11 cellular contexts compared by ENCODE assay signal in genomic region chr6:20366082-20366834, GRCh38. TPM values are rescaled to one million over a fixed set of nuclear protein-coding genes. Genes with fewer than 3 reads are reported as not detected.
DNase-seq lines count a peak whose midpoint lies in the region; ATAC-seq, FAIRE-seq and TF ChIP-seq lines count a peak whose summit lies in the region.
"Had no signal": no experiment of that assay in that cellular context is flagged by ENCODE, and none has a peak within 500 bp of the region (broad histone marks: within the 10 kb centered on the region; RNA-seq: fewer than 3 reads in every experiment).

No MANE protein-coding gene starts in this region.

- peaks cover 48% of the 10 kb centered on the region for H3K4me1 ChIP-seq in CD4-positive, CD25-positive, alpha-beta regulatory T cell (ENCODE audit: control insufficient read depth, insufficient read depth, low read length, poor library complexity, severe bottlenecking)
- no peaks in the 10 kb centered on the region for H3K4me1 ChIP-seq in pancreas
- H3K4me1 ChIP-seq: uterus had no signal

- peak overlapping the region; percentile 95 to 100 (median 97) for H3K27ac Mint-ChIP-seq in CD4-positive, CD25-positive, alpha-beta regulatory T cell
- peak overlapping the region; percentile 93 for H3K27ac Mint-ChIP-seq in activated T-helper 2 cell treated with anti-CD3 and anti-CD28 coated beads, Interferon-gamma antibody, Interleukin-2, Interleukin-4, amounts not matched to agents 10 μg/mL and 5 μg/mL and 100 μg/mL, durations not matched to agents 14 hours and 24 hours and 36 hours
- peak overlapping the region; percentile 86 to 99 (median 96) for H3K27ac Mint-ChIP-seq in naive thymus-derived CD8-positive, alpha-beta T cell

- intact Hi-C loops in activated T-helper 2 cell treated with anti-CD3 and anti-CD28 coated beads, Interferon-gamma antibody, Interleukin-2, Interleukin-4, amounts not matched to agents 10 μg/mL and 5 μg/mL and 100 μg/mL, durations not matched to agents 14 hours and 24 hours and 36 hours (cut with micrococcal nuclease), result loop anchor here (2.0 to 5.0 kb wide), 2 partner anchors 31 to 44 kb away; no protein-coding TSS in a partner anchor
- intact Hi-C loops in pancreas (cut with DNase I), result no loop called here

- no peaks in the 10 kb centered on the region for H3F3A ChIP-seq in SU-DHL-6 (ENCODE audit: insufficient read depth)

- peaks cover 0 to 4% (median 0%) of the 10 kb centered on the region in 7 donors for H3K9me3 Mint-ChIP-seq in CD4-positive, CD25-positive, alpha-beta regulatory T cell
- H3K9me3 Mint-ChIP-seq in activated T-helper 2 cell treated with anti-CD3 and anti-CD28 coated beads, Interferon-gamma antibody, Interleukin-2, Interleukin-4, amounts not matched to agents 10 μg/mL and 5 μg/mL and 100 μg/mL, durations not matched to agents 14 hours and 24 hours and 36 hours, result peaks cover 4% of the 10 kb centered on the region
- peaks cover 0 to 17% (median 6%) of the 10 kb centered on the region in 9 donors for H3K9me3 Mint-ChIP-seq in naive thymus-derived CD8-positive, alpha-beta T cell

- H3K4me2 ChIP-seq in SU-DHL-6 (ENCODE audit: low read depth, low read length, poor library complexity, severe bottlenecking), result no peak overlapping the region

- no peak for FAIRE-seq in pancreas (lab: Jason Lieb, UNC)

- H3K27ac ChIP-seq in CD4-positive, CD25-positive, alpha-beta regulatory T cell (ENCODE audit: insufficient read depth, low read length, poor library complexity, severe bottlenecking), result peak overlapping the region; percentile 73
- H3K27ac ChIP-seq in SU-DHL-6 (ENCODE audit: low read depth, low read length) (no peak overlapping the region), pancreas (no peak overlapping the region)
- H3K27ac ChIP-seq: uterus had no signal

- peak; percentile 69 to 72 for ATAC-seq in CD4-positive, CD25-positive, alpha-beta regulatory T cell (ENCODE audit: low read depth in 2 of 2)
- ATAC-seq in naive thymus-derived CD8-positive, alpha-beta T cell, result peak; percentile 85 to 94
- no peak for ATAC-seq in HG03442 (IDR thresholded peaks at IDR 0.05; ENCODE audit: unreplicated experiment)
- ATAC-seq in GM21737 (IDR thresholded peaks at IDR 0.05; ENCODE audit: unreplicated experiment), result no peak
- ATAC-seq in pancreas, result no peak
- ATAC-seq: right cardiac atrium had no signal

- H3K9me3 ChIP-seq in CD4-positive, CD25-positive, alpha-beta regulatory T cell (ENCODE audit: control insufficient read depth in 2 of 2, low read length in 2 of 2), result no peaks in the 10 kb centered on the region
- H3K9me3 ChIP-seq in SU-DHL-6 (ENCODE audit: insufficient read depth, low read length) (no peaks in the 10 kb centered on the region), pancreas (no peaks in the 10 kb centered on the region)
- H3K9me3 ChIP-seq: uterus had no signal

- H3K4me1 Mint-ChIP-seq in CD4-positive, CD25-positive, alpha-beta regulatory T cell, result peaks cover 22 to 70% (median 48%) of the 10 kb centered on the region in 4 donors
- H3K4me1 Mint-ChIP-seq in activated T-helper 2 cell treated with anti-CD3 and anti-CD28 coated beads, Interferon-gamma antibody, Interleukin-2, Interleukin-4, amounts not matched to agents 10 μg/mL and 5 μg/mL and 100 μg/mL, durations not matched to agents 14 hours and 24 hours and 36 hours (ENCODE audit: low read depth), result peaks cover 64% of the 10 kb centered on the region
- peaks cover 34 to 66% (median 64%) of the 10 kb centered on the region in 4 donors for H3K4me1 Mint-ChIP-seq in naive thymus-derived CD8-positive, alpha-beta T cell

- peaks cover 13% of the 10 kb centered on the region for H3K36me3 Mint-ChIP-seq in CD4-positive, CD25-positive, alpha-beta regulatory T cell
- peaks cover 3% of the 10 kb centered on the region for H3K36me3 Mint-ChIP-seq in activated T-helper 2 cell treated with anti-CD3 and anti-CD28 coated beads, Interferon-gamma antibody, Interleukin-2, Interleukin-4, amounts not matched to agents 10 μg/mL and 5 μg/mL and 100 μg/mL, durations not matched to agents 14 hours and 24 hours and 36 hours (ENCODE audit: low read depth)
- no peaks in the 10 kb centered on the region for H3K36me3 Mint-ChIP-seq in naive thymus-derived CD8-positive, alpha-beta T cell

- H3K79me2 ChIP-seq in SU-DHL-6 (ENCODE audit: insufficient read depth, low read length), result no peaks in the 10 kb centered on the region

- peak in 2 of 3 donors; percentile 34 to 91 for DNase-seq in CD4-positive, CD25-positive, alpha-beta regulatory T cell
- DNase-seq in activated T-helper 2 cell treated with anti-CD3 and anti-CD28 coated beads, Interferon-gamma antibody, Interleukin-2, Interleukin-4, amounts not matched to agents 10 μg/mL and 5 μg/mL and 100 μg/mL, durations not matched to agents 14 hours and 24 hours and 36 hours (ENCODE audit: low spot score), result peak; percentile 34
- DNase-seq in naive thymus-derived CD8-positive, alpha-beta T cell, result peak; percentile 7 to 81 (median 42)
- no peak for DNase-seq in HT-29 (ENCODE audit: low spot score)
- no peak for DNase-seq in pancreas
- DNase-seq: AML-193, right cardiac atrium, uterus had no signal

- no peaks in the 10 kb centered on the region for H3K9me2 ChIP-seq in SU-DHL-6 (replicated peaks; ENCODE audit: insufficient read depth, low read length)

- peaks cover 4% of the 10 kb centered on the region for H3K27me3 Mint-ChIP-seq in CD4-positive, CD25-positive, alpha-beta regulatory T cell
- no peaks in the 10 kb centered on the region for H3K27me3 Mint-ChIP-seq in activated T-helper 2 cell treated with anti-CD3 and anti-CD28 coated beads, Interferon-gamma antibody, Interleukin-2, Interleukin-4, amounts not matched to agents 10 μg/mL and 5 μg/mL and 100 μg/mL, durations not matched to agents 14 hours and 24 hours and 36 hours (ENCODE audit: low read depth)
- no peaks in the 10 kb centered on the region for H3K27me3 Mint-ChIP-seq in naive thymus-derived CD8-positive, alpha-beta T cell

- no peak overlapping the region for H3K9ac ChIP-seq in SU-DHL-6 (ENCODE audit: low read length)

- TF ChIP-seq CTCF in SU-DHL-6 (IDR thresholded peaks at IDR 0.05; ENCODE audit: insufficient read depth, low read length, poor library complexity, severe bottlenecking) (no peak), pancreas (IDR thresholded peaks at IDR 0.05) (no peak)

- POLR2A ChIA-PET in naive thymus-derived CD8-positive, alpha-beta T cell (lab: Charles Lee), result interaction anchor here (0.6 to 15.4 kb wide), 28 partner anchors 9 to 168 kb away, joined by 3 to 311 read pairs (median 6); partner anchors contain the start of genes CDKAL1, E2F3 and MBOAT1

- H3K36me3 ChIP-seq in CD4-positive, CD25-positive, alpha-beta regulatory T cell (ENCODE audit: control insufficient read depth, insufficient read depth, low read length), result no peaks in the 10 kb centered on the region
- H3K36me3 ChIP-seq in SU-DHL-6 (ENCODE audit: low read length) (no peaks in the 10 kb centered on the region), pancreas (no peaks in the 10 kb centered on the region)
- H3K36me3 ChIP-seq: uterus had no signal

- peak overlapping the region; percentile 77 to 92 (median 82) for H3K4me3 Mint-ChIP-seq in CD4-positive, CD25-positive, alpha-beta regulatory T cell
- peak overlapping the region; percentile 64 for H3K4me3 Mint-ChIP-seq in activated T-helper 2 cell treated with anti-CD3 and anti-CD28 coated beads, Interferon-gamma antibody, Interleukin-2, Interleukin-4, amounts not matched to agents 10 μg/mL and 5 μg/mL and 100 μg/mL, durations not matched to agents 14 hours and 24 hours and 36 hours (ENCODE audit: low read depth)
- peak overlapping the region; percentile 64 to 90 (median 81) for H3K4me3 Mint-ChIP-seq in naive thymus-derived CD8-positive, alpha-beta T cell

- H2AFZ ChIP-seq in SU-DHL-6 (ENCODE audit: low read depth, low read length, severe bottlenecking), result peak overlapping the region; percentile 16

- H3K4me3 ChIP-seq in CD4-positive, CD25-positive, alpha-beta regulatory T cell (ENCODE audit: low read depth, low read length), result peak overlapping the region; percentile 66
- H3K4me3 ChIP-seq in SU-DHL-6 (ENCODE audit: insufficient read depth, low read length, poor library complexity, severe bottlenecking), result no peak overlapping the region
- H3K4me3 ChIP-seq in pancreas, result no peak overlapping the region
- H3K4me3 ChIP-seq: uterus had no signal

- H4K20me1 ChIP-seq in SU-DHL-6 (ENCODE audit: low read depth, low read length), result no peaks in the 10 kb centered on the region

- WGBS in pancreas, 2 donors, result 63 to 69% methylated on average over 7 of the region's 7 CpGs

- no peaks in the 10 kb centered on the region for H3K27me3 ChIP-seq in CD4-positive, CD25-positive, alpha-beta regulatory T cell (ENCODE audit: control insufficient read depth, insufficient read depth, low read length)
- H3K27me3 ChIP-seq in SU-DHL-6 (ENCODE audit: low read length) (no peaks in the 10 kb centered on the region), pancreas (no peaks in the 10 kb centered on the region)
- H3K27me3 ChIP-seq: uterus had no signal

RNA-seq across cellular contexts. Expression of gene E2F3, which starts 35.4 kb away (rescaled TPM):
- total RNA-seq in CD4-positive, CD25-positive, alpha-beta regulatory T cell, result 14.0 TPM
- 1 to 10 TPM; 5.2 to 8.5 (median 7.1) TPM for polyA plus RNA-seq in CD4-positive, CD25-positive, alpha-beta regulatory T cell
- total RNA-seq in activated T-helper 2 cell treated with anti-CD3 and anti-CD28 coated beads, Interferon-gamma antibody, Interleukin-2, Interleukin-4, amounts not matched to agents 10 μg/mL and 5 μg/mL and 100 μg/mL, durations not matched to agents 14 hours and 24 hours and 36 hours, result 27.9 TPM in 2 replicates
- total RNA-seq in naive thymus-derived CD8-positive, alpha-beta T cell, result 10 to 100 TPM; 44.3 to 45.2 TPM
- polyA plus RNA-seq in naive thymus-derived CD8-positive, alpha-beta T cell, result 1 to 10 TPM; 4.9 to 8.0 (median 5.9) TPM
- 4.2 and 4.6 TPM in 2 replicates for total RNA-seq in HT-29 (2014; rRNA removed; shearing (Covaris generic))
- total RNA-seq in pancreas, result 1 to 10 TPM in 4 of 6 donors, under 1 TPM in 2; 0.51 to 4.4 (median 1.2) TPM
- polyA plus RNA-seq in pancreas, result 1 to 10 TPM; 1.1 to 1.2 TPM

Comparison
In these comparisons a context has a peak if more than half of its experiments do, and no peak if none do; other contexts are left out.
1. ATAC-seq: peak in CD4-positive, CD25-positive, alpha-beta regulatory T cell (2 of 2) and naive thymus-derived CD8-positive, alpha-beta T cell (2 of 2); none in HG03442 (single experiment), GM21737 (single experiment) and pancreas (0 of 4).
2. DNase-seq: peak in CD4-positive, CD25-positive, alpha-beta regulatory T cell (2 of 3), activated T-helper 2 cell treated with anti-CD3 and anti-CD28 coated beads, Interferon-gamma antibody, Interleukin-2, Interleukin-4, amounts not matched to agents 10 μg/mL and 5 μg/mL and 100 μg/mL, durations not matched to agents 14 hours and 24 hours and 36 hours (single experiment) and naive thymus-derived CD8-positive, alpha-beta T cell (10 of 10); none in HT-29 (single experiment) and pancreas (0 of 6).
3. Peak in every context shown above with its lines, with median percentiles within 50 percentile points of each other: H3K27ac Mint-ChIP-seq and H3K4me3 Mint-ChIP-seq.